10 cellular contexts compared by ENCODE assay signal in genomic region chr12:100554608-100555077, GRCh38. TPM values are rescaled to one million over a fixed set of nuclear protein-coding genes. Genes with fewer than 3 reads are reported as not detected.
DNase-seq lines count a peak whose midpoint lies in the region; ATAC-seq and TF ChIP-seq lines count a peak whose summit lies in the region.
"Had no signal": no experiment of that assay in that cellular context is flagged by ENCODE, and none has a peak within 500 bp of the region (broad histone marks: within the 10 kb centered on the region; RNA-seq: fewer than 3 reads in every experiment).

No MANE protein-coding gene starts in this region.

- H3K4me3 ChIP-seq in fibroblast of the aortic adventitia (ENCODE audit: low read depth, low read length), result no peak overlapping the region
- H3K4me3 ChIP-seq: BLaER1 had no signal

- ATAC-seq in SK-N-SH treated with all-trans-retinoic acid at 6 μM for 48 hours, result peak; percentile 96
- ATAC-seq in HG02759 (IDR thresholded peaks at IDR 0.05; ENCODE audit: unreplicated experiment), result no peak

- DNase-seq in NCI-H510A treated with DMSO at 0.1 percent for 48 hours (lab: John Stamatoyannopoulos, UW) (peak; percentile 37), NCI-H510A (lab: John Stamatoyannopoulos, UW) (no peak), NCI-H1436 (lab: John Stamatoyannopoulos, UW) (peak; percentile 66), fibroblast of the aortic adventitia (ENCODE audit: low read depth) (peak; percentile 94), non-pigmented ciliary epithelial cell (ENCODE audit: low read depth) (peak; percentile 64)
- DNase-seq in stimulated activated CD4-positive, alpha-beta T cell treated with anti-CD3 and anti-CD28 coated beads, Interleukin-2, amount 100 ng/mL, for 24 hours, result no peak
- DNase-seq: activated naive CD8-positive, alpha-beta T cell treated with anti-CD3 and anti-CD28 coated beads, Interleukin-2, amount 10 ng/mL, durations not matched to agents 7 days and 5 days had no signal

- peak; percentile 92 for TF ChIP-seq CTCF in fibroblast of the aortic adventitia (IDR thresholded peaks at IDR 0.05; ENCODE audit: insufficient read depth, low read length)

TF ChIP-seq in SK-N-SH treated with all-trans-retinoic acid at 6 μM for 48 hours, 23 proteins besides CTCF, POLR2A, EP300 and RAD21:
- TF ChIP-seq TOX (CRISPR knock-in tag; IDR thresholded peaks at IDR 0.05; ENCODE audit: borderline replicate concordance), result no peak
- no peak for TF ChIP-seq ZNF8 (CRISPR knock-in tag; IDR thresholded peaks at IDR 0.05)
- no peak for TF ChIP-seq ISL1 (CRISPR knock-in tag; IDR thresholded peaks at IDR 0.05)
- no peak for TF ChIP-seq ZNF70 (CRISPR knock-in tag; IDR thresholded peaks at IDR 0.05)
- TF ChIP-seq ESRRG (CRISPR knock-in tag; IDR thresholded peaks at IDR 0.05), result no peak
- TF ChIP-seq OSR1 (CRISPR knock-in tag; IDR thresholded peaks at IDR 0.05), result no peak
- TF ChIP-seq POU6F1 (CRISPR knock-in tag; IDR thresholded peaks at IDR 0.05; ENCODE audit: borderline replicate concordance, low read depth), result no peak
- TF ChIP-seq, protein P1, sequence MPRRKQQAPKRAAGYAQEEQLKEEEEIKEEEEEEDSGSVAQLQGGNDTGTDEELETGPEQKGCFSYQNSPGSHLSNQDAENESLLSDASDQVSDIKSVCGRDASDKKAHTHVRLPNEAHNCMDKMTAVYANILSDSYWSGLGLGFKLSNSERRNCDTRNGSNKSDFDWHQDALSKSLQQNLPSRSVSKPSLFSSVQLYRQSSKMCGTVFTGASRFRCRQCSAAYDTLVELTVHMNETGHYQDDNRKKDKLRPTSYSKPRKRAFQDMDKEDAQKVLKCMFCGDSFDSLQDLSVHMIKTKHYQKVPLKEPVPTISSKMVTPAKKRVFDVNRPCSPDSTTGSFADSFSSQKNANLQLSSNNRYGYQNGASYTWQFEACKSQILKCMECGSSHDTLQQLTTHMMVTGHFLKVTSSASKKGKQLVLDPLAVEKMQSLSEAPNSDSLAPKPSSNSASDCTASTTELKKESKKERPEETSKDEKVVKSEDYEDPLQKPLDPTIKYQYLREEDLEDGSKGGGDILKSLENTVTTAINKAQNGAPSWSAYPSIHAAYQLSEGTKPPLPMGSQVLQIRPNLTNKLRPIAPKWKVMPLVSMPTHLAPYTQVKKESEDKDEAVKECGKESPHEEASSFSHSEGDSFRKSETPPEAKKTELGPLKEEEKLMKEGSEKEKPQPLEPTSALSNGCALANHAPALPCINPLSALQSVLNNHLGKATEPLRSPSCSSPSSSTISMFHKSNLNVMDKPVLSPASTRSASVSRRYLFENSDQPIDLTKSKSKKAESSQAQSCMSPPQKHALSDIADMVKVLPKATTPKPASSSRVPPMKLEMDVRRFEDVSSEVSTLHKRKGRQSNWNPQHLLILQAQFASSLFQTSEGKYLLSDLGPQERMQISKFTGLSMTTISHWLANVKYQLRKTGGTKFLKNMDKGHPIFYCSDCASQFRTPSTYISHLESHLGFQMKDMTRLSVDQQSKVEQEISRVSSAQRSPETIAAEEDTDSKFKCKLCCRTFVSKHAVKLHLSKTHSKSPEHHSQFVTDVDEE (CRISPR knock-in tag; IDR thresholded peaks at IDR 0.05), result no peak
- no peak for TF ChIP-seq ZFP3 (CRISPR knock-in tag; IDR thresholded peaks at IDR 0.05)
- no peak for TF ChIP-seq GLIS3 (CRISPR knock-in tag; IDR thresholded peaks at IDR 0.05)
- TF ChIP-seq CSDC2 (CRISPR knock-in tag; IDR thresholded peaks at IDR 0.05), result no peak
- no peak for TF ChIP-seq PATZ1 (CRISPR knock-in tag; IDR thresholded peaks at IDR 0.05; ENCODE audit: borderline replicate concordance)
- TF ChIP-seq ZNF565 (CRISPR knock-in tag; conservative IDR thresholded peaks at IDR 0.05; ENCODE audit: low read depth), result no peak
- TF ChIP-seq, protein P2, sequence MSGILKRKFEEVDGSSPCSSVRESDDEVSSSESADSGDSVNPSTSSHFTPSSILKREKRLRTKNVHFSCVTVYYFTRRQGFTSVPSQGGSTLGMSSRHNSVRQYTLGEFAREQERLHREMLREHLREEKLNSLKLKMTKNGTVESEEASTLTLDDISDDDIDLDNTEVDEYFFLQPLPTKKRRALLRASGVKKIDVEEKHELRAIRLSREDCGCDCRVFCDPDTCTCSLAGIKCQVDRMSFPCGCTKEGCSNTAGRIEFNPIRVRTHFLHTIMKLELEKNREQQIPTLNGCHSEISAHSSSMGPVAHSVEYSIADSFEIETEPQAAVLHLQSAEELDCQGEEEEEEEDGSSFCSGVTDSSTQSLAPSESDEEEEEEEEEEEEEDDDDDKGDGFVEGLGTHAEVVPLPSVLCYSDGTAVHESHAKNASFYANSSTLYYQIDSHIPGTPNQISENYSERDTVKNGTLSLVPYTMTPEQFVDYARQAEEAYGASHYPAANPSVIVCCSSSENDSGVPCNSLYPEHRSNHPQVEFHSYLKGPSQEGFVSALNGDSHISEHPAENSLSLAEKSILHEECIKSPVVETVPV (CRISPR knock-in tag; IDR thresholded peaks at IDR 0.05), result no peak
- TF ChIP-seq, protein P3, sequence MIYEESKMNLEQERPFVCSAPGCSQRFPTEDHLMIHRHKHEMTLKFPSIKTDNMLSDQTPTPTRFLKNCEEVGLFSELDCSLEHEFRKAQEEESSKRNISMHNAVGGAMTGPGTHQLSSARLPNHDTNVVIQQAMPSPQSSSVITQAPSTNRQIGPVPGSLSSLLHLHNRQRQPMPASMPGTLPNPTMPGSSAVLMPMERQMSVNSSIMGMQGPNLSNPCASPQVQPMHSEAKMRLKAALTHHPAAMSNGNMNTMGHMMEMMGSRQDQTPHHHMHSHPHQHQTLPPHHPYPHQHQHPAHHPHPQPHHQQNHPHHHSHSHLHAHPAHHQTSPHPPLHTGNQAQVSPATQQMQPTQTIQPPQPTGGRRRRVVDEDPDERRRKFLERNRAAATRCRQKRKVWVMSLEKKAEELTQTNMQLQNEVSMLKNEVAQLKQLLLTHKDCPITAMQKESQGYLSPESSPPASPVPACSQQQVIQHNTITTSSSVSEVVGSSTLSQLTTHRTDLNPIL (CRISPR knock-in tag; IDR thresholded peaks at IDR 0.05; ENCODE audit: low read depth), result no peak
- TF ChIP-seq SNAI2 (CRISPR knock-in tag; IDR thresholded peaks at IDR 0.05), result no peak
- no peak for TF ChIP-seq ZC3H10 (CRISPR knock-in tag; IDR thresholded peaks at IDR 0.05)
TF ChIP-seq in SK-N-SH treated with all-trans-retinoic acid at 6 μM for 48 hours: peak in this region for 0.

RNA-seq across cellular contexts. Expression of gene GAS2L3, which starts 18.8 kb away (rescaled TPM):
- total RNA-seq in fibroblast of the aortic adventitia (ENCODE audit: low replicate concordance), result 4.2 and 38.0 TPM in 2 replicates

Comparison
In these comparisons a context has a peak if more than half of its experiments do, and no peak if none do; other contexts are left out.
1. DNase-seq: peak in NCI-H510A treated with DMSO at 0.1 percent for 48 hours (single experiment), NCI-H1436 (single experiment), fibroblast of the aortic adventitia (single experiment) and non-pigmented ciliary epithelial cell (single experiment); none in NCI-H510A (single experiment) and stimulated activated CD4-positive, alpha-beta T cell treated with anti-CD3 and anti-CD28 coated beads, Interleukin-2, amount 100 ng/mL, for 24 hours (0 of 2).